Comparison of ENCODE assay signal across 22 cellular contexts in the genomic region with DNA sequence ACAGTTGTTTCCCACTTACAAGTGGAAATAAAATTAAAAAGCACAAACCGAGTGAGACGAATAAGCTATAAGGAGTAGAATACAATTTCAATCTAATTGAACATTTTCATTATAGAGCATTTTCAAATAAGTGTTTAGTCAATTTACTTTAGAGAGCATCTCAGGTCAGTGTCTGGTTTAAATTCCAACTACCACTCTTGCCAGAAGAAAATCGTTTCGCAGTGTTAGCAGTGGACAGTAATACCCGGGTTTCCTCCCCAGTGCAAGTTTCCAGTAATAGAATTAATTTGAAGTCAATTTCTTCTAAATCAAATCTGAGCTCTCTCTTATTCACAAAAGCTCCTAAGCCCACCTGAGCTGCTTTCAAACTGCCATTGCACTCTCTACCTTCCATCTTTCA. TPM values are rescaled to one million over a fixed set of nuclear protein-coding genes. Genes with fewer than 3 reads are reported as not detected.
DNase-seq lines count a peak whose midpoint lies in the region; ATAC-seq and TF ChIP-seq lines count a peak whose summit lies in the region.
"Had no signal": no experiment of that assay in that cellular context is flagged by ENCODE, and none has a peak within 500 bp of the region (broad histone marks: within the 10 kb centered on the region; RNA-seq: fewer than 3 reads in every experiment).

No MANE protein-coding gene starts in this region.

- ATAC-seq in Right ventricle myocardium inferior, result no peak
- peak in 3 of 4 donors; percentile 31 to 70 (median 49) for ATAC-seq in right lobe of liver
- no peak for ATAC-seq in gastrocnemius medialis
- no peak for ATAC-seq in aorta (ENCODE audit: low FRiP score)
- ATAC-seq: activated T-cell treated with anti-CD3 and anti-CD28 coated beads, Interleukin-2, amount 50 U/mL, for 4 hours; stimulated activated effector memory CD8-positive, alpha-beta T cell treated with anti-CD3 and anti-CD28 coated beads, Interleukin-12 subunit alpha, Interleukin-12 subunit beta, amount 100 ng/mL, for 72 hours had no signal

- in situ Hi-C loops in gastrocnemius medialis (cut with MboI; ENCODE audit: low sequenced_read_pairs in 4 of 4), result no loop called here

- DNase-seq in right atrium auricular region (ENCODE audit: low spot score) (no peak), Right ventricle myocardium inferior (ENCODE audit: missing footprints) (no peak), right lobe of liver (no peak), gastrocnemius medialis (no peak), aorta (no peak), GM03348 (ENCODE audit: low spot score) (no peak), adrenal gland (no peak), spleen (no peak)
- DNase-seq: activated naive CD4-positive, alpha-beta T cell treated with anti-CD3 and anti-CD28 coated beads for 36 hours; activated T-cell treated with anti-CD3 and anti-CD28 coated beads, Interleukin-2, amount 50 U/mL, for 4 hours; amygdala; effector CD4-positive, alpha-beta T cell; Kasumi-1; mesendoderm; NCI-H1048; NCI-H187 treated with DMSO at 0.1 percent for 48 hours; NCI-H226; NCI-H748 treated with DMSO at 0.1 percent for 48 hours; posterior cingulate gyrus; stimulated activated CD4-positive, alpha-beta T cell treated with anti-CD3 and anti-CD28 coated beads, Interleukin-2, amount 100 ng/mL, for 24 hours had no signal

- intact Hi-C loops in Right ventricle myocardium inferior (cut with DNase I) (loop anchor here (5.0 kb wide), 1 partner anchor 46 kb away; a partner anchor contains a TSS), right lobe of liver (cut with DNase I) (no loop called here), gastrocnemius medialis (cut with DNase I; ENCODE audit: low total_unique reads) (no loop called here), aorta (cut with DNase I) (no loop called here), adrenal gland (cut with DNase I) (no loop called here), spleen (cut with DNase I; ENCODE audit: low total_unique reads) (no loop called here)

- H3K4me3 ChIP-seq in right atrium auricular region (no peak overlapping the region), right lobe of liver (no peak overlapping the region), gastrocnemius medialis (no peak overlapping the region), aorta (ENCODE audit: low read length in 2 of 2) (no peak overlapping the region), adrenal gland (no peak overlapping the region), spleen (no peak overlapping the region)
- H3K4me3 ChIP-seq: BLaER1 had no signal

- no peaks in the 10 kb centered on the region for H3K36me3 ChIP-seq in right atrium auricular region
- peaks cover 0 to 3% (median 0%) of the 10 kb centered on the region in 4 donors for H3K36me3 ChIP-seq in right lobe of liver
- no peaks in the 10 kb centered on the region for H3K36me3 ChIP-seq in gastrocnemius medialis
- no peaks in the 10 kb centered on the region for H3K36me3 ChIP-seq in aorta (ENCODE audit: control insufficient read depth in 1 of 2, insufficient read depth in 2 of 2, low read length in 1 of 2)
- no peaks in the 10 kb centered on the region for H3K36me3 ChIP-seq in adrenal gland (replicated peaks in 1 of 2)
- peaks cover 0 to 12% (median 0%) of the 10 kb centered on the region in 6 donors for H3K36me3 ChIP-seq in spleen

- H3K4me1 ChIP-seq in right atrium auricular region, result peaks cover 0 to 84% of the 10 kb centered on the region in 2 donors
- H3K4me1 ChIP-seq in right lobe of liver, result peaks cover 0 to 32% (median 9%) of the 10 kb centered on the region in 4 donors
- peaks cover 22 to 36% of the 10 kb centered on the region in 2 donors for H3K4me1 ChIP-seq in gastrocnemius medialis
- H3K4me1 ChIP-seq in aorta (ENCODE audit: control insufficient read depth in 1 of 2, insufficient read depth in 2 of 2, low read length in 2 of 2), result peaks cover 5 to 34% of the 10 kb centered on the region in 2 donors
- peaks cover 33 to 80% of the 10 kb centered on the region in 2 donors for H3K4me1 ChIP-seq in adrenal gland (replicated peaks in 1 of 2)
- peaks cover 0 to 35% (median 10%) of the 10 kb centered on the region in 6 donors for H3K4me1 ChIP-seq in spleen

- H3K9me3 ChIP-seq in right atrium auricular region (no peaks in the 10 kb centered on the region), right lobe of liver (no peaks in the 10 kb centered on the region), gastrocnemius medialis (no peaks in the 10 kb centered on the region), aorta (ENCODE audit: control insufficient read depth, low read length) (no peaks in the 10 kb centered on the region), adrenal gland (replicated peaks in 1 of 3) (no peaks in the 10 kb centered on the region), spleen (no peaks in the 10 kb centered on the region)
- H3K9me3 ChIP-seq: BLaER1 had no signal

- peak overlapping the region; percentile 41 to 63 for H3K27ac ChIP-seq in right atrium auricular region
- H3K27ac ChIP-seq in right lobe of liver, result no peak overlapping the region
- peak overlapping the region in 3 of 4 donors; percentile 12 to 34 (median 28) for H3K27ac ChIP-seq in gastrocnemius medialis
- peak overlapping the region; percentile 76 to 81 for H3K27ac ChIP-seq in aorta (ENCODE audit: low read depth in 1 of 2, low read length in 2 of 2)
- peak overlapping the region in 2 of 5 donors; percentile 33 to 36 for H3K27ac ChIP-seq in adrenal gland
- no peak overlapping the region for H3K27ac ChIP-seq in spleen
- H3K27ac ChIP-seq: BLaER1 had no signal

- H3K27me3 ChIP-seq in right atrium auricular region (no peaks in the 10 kb centered on the region), right lobe of liver (no peaks in the 10 kb centered on the region), gastrocnemius medialis (no peaks in the 10 kb centered on the region), aorta (ENCODE audit: control insufficient read depth in 1 of 2, insufficient read depth in 2 of 2, low read length in 1 of 2) (no peaks in the 10 kb centered on the region), adrenal gland (no peaks in the 10 kb centered on the region), spleen (replicated peaks in 1 of 7) (no peaks in the 10 kb centered on the region)
- H3K27me3 ChIP-seq: BLaER1 had no signal

- no peak for TF ChIP-seq POLR2A in right lobe of liver (IDR thresholded peaks at IDR 0.05)
- no peak for TF ChIP-seq POLR2A in gastrocnemius medialis (IDR thresholded peaks at IDR 0.05)
- TF ChIP-seq POLR2A in adrenal gland (IDR thresholded peaks at IDR 0.05), result no peak
- no peak for TF ChIP-seq POLR2A in spleen (IDR thresholded peaks at IDR 0.05)

- 30% methylated on average over 5 of the region's 5 CpGs for WGBS in right lobe of liver (ENCODE audit: insufficient coverage, low coverage, low lambda C conversion rate, missing lambda C conversion rate)
- 24 to 30% methylated on average over 5 of the region's 5 CpGs for WGBS in aorta, 2 donors
- WGBS in adrenal gland, 4 donors, result 67 to 69% (median 68%) methylated on average over 5 of the region's 5 CpGs
- 89 to 94% (median 90%) methylated on average over 5 of the region's 5 CpGs for WGBS in spleen, 5 donors

- TF ChIP-seq CTCF in right atrium auricular region (IDR thresholded peaks at IDR 0.05) (no peak), right lobe of liver (IDR thresholded peaks at IDR 0.05) (no peak), gastrocnemius medialis (IDR thresholded peaks at IDR 0.05 in 4 of 5, conservative IDR thresholded peaks at IDR 0.05 in 1 of 5) (no peak), adrenal gland (IDR thresholded peaks at IDR 0.05) (no peak), spleen (IDR thresholded peaks at IDR 0.05 in 8 of 11, conservative IDR thresholded peaks at IDR 0.05 in 3 of 11) (no peak)

RNA-seq across cellular contexts. Expression of a gene that starts 45.7 kb away (rescaled TPM):
- 10 to 100 TPM; 25.6 to 39.6 TPM for total RNA-seq in right atrium auricular region
- 19.3 TPM for total RNA-seq in Right ventricle myocardium inferior
- 10 to 100 TPM; 11.5 to 29.9 (median 18.2) TPM for total RNA-seq in right lobe of liver
- total RNA-seq in gastrocnemius medialis, result 10 to 100 TPM in 1 of 4 donors, 1 to 10 TPM in 3; 2.8 to 12.0 (median 5.4) TPM
- 100 to 1,000 TPM; 109 to 165 TPM for total RNA-seq in aorta
- polyA plus RNA-seq in aorta, result 10 to 100 TPM; 10.6 to 38.4 TPM
- 100 to 1,000 TPM in 4 of 8 donors, 10 to 100 TPM in 4; 44.0 to 169 (median 102) TPM for total RNA-seq in adrenal gland
- polyA plus RNA-seq in adrenal gland, result 10 to 100 TPM; 11.4 to 71.1 (median 13.1) TPM
- 10 to 100 TPM; 29.3 to 68.4 (median 44.9) TPM for total RNA-seq in spleen
- polyA plus RNA-seq in spleen, result 1 to 10 TPM; 3.5 to 6.1 (median 5.4) TPM

Comparison
In these comparisons a context has a peak if more than half of its experiments do, and no peak if none do; other contexts are left out.
1. H3K27ac ChIP-seq: peak in right atrium auricular region (2 of 2), gastrocnemius medialis (3 of 4) and aorta (2 of 2); none in right lobe of liver (0 of 3) and spleen (0 of 8).
2. ATAC-seq: peak in right lobe of liver (3 of 4); none in Right ventricle myocardium inferior (single experiment), gastrocnemius medialis (0 of 2) and aorta (single experiment).